ENCODE assay signal across 9 cellular contexts in the genomic region with DNA sequence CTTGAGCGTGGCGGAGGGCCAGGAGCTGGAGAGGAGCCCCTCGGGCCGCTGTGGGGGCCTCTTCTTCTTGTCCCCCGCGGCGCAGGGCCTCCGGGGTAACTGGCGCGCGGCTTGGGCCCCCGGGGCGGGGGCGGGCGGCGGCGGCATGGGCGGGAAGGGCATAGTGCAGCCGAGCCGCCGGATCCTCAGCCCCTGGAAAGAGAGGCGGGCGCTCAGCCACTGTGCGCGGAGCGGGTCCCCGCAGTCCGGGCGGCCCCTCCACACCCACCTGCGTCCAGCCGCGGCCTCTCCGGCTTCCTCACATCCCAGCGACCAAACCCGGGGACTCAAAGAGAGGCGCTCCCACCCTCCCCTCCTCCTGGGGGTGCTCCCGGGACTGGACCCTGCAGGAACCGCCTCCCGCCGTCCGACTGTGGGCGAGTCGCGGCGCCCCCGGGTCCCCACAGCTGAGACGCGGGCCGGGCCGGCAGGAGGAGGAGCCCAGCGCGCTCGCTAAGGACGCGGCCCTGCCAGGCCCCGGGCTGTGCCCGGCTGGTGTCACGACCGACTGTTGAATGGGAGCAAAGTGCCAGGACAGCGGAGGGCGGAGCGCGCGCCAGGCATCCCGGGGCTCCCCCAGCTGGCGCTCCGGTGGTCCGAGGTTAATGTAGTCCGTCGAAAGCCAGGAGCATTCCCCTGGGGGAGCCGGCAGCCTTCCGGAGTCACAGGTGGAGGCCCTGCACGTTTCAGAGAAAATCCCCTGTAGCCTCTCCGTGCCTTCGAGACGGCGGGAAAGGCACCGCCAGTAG. TPM values are rescaled to one million over a fixed set of nuclear protein-coding genes. Genes with fewer than 3 reads are reported as not detected.
DNase-seq lines count a peak whose midpoint lies in the region; ATAC-seq and TF ChIP-seq lines count a peak whose summit lies in the region.
"Had no signal": no experiment of that assay in that cellular context is flagged by ENCODE, and none has a peak within 500 bp of the region (broad histone marks: within the 10 kb centered on the region; RNA-seq: fewer than 3 reads in every experiment).

A gene with protein sequence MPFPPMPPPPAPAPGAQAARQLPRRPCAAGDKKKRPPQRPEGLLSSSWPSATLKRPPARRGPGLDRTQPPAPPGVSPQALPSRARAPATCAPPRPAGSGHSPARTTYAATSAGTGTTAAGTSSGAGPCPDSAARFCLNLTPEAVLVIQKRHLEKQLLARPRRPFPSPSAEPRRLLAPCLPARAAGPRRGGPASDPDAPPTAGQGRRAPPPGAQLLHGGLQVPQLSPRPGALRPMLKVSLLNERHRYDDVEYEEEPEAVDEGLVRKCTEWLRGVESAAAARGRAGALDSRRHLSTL (minus strand): TSS at position 412 of the 788 bp plus-strand sequence. CDS start 250 bp downstream, at position 162.

- no peak within 1 kb of the TSS for H3K27ac Mint-ChIP-seq in osteocyte (ENCODE audit: unreplicated experiment)
- H3K27ac Mint-ChIP-seq in activated naive CD4-positive, alpha-beta T cell treated with anti-CD3 and anti-CD28 coated beads, Interleukin-2, amount 10 ng/mL, durations not matched to agents 7 days and 5 days = no peak within 1 kb of the TSS

- H4K20me1 ChIP-seq in SK-N-SH (ENCODE audit: insufficient read depth) = no peaks in the 10 kb centered on the region

- no peaks in the 10 kb centered on the region for H3K36me3 Mint-ChIP-seq in osteocyte (ENCODE audit: unreplicated experiment)
- no peaks in the 10 kb centered on the region for H3K36me3 Mint-ChIP-seq in activated naive CD4-positive, alpha-beta T cell treated with anti-CD3 and anti-CD28 coated beads, Interleukin-2, amount 10 ng/mL, durations not matched to agents 7 days and 5 days

- peaks cover 0 to 13% of the 10 kb centered on the region in 2 experiments; a peak in 1 of 4 replicates for H3K4me1 ChIP-seq in SK-N-SH (ENCODE audit: control insufficient read depth in 1 of 2, insufficient read depth in 2 of 2, low read depth in 1 of 2, low read length in 1 of 2)

- WGBS in SK-N-SH (ENCODE audit: low lambda C conversion rate) = 48% methylated on average over 16 of the region's 78 CpGs

- no peak within 1 kb of the TSS for H3K27ac ChIP-seq in SK-N-SH (ENCODE audit: low read depth in 2 of 2, low read length in 1 of 2)

- H3K27me3 ChIP-seq in SK-N-SH (ENCODE audit: insufficient read depth) = peaks cover 35% of the 10 kb centered on the region

- H3K4me3 Mint-ChIP-seq in osteocyte (ENCODE audit: unreplicated experiment) = peak within 1 kb of the TSS; percentile 62
- no peak within 1 kb of the TSS for H3K4me3 Mint-ChIP-seq in activated naive CD4-positive, alpha-beta T cell treated with anti-CD3 and anti-CD28 coated beads, Interleukin-2, amount 10 ng/mL, durations not matched to agents 7 days and 5 days

- CTCF ChIA-PET in SK-N-SH (lab: Yijun Ruan, JAX) = interaction anchor here (0.8 to 2.3 kb wide), 8 partner anchors 12 to 183 kb away, joined by 3 to 7 read pairs (median 4); no protein-coding TSS in a partner anchor
- CTCF ChIA-PET in activated naive CD4-positive, alpha-beta T cell treated with anti-CD3 and anti-CD28 coated beads, Interleukin-2, amount 10 ng/mL, durations not matched to agents 7 days and 5 days (lab: Charles Lee) = interaction anchor here (2.0 kb wide), 2 partner anchors 73 to 93 kb away, joined by 6 to 8 read pairs; no protein-coding TSS in a partner anchor

- TF ChIP-seq CTCF in SK-N-SH (IDR thresholded peaks at IDR 0.05) = no peak
- no peak for TF ChIP-seq CTCF in fibroblast of villous mesenchyme (IDR thresholded peaks at IDR 0.05; ENCODE audit: insufficient read depth, low read depth, low read length)
- TF ChIP-seq CTCF in osteocyte (IDR thresholded peaks at IDR 0.05) = no peak

- no peaks in the 10 kb centered on the region for H3F3A ChIP-seq in SK-N-SH (replicated peaks; ENCODE audit: insufficient read depth)

- POLR2A ChIA-PET in SK-N-SH (lab: Yijun Ruan, JAX) = interaction anchor here (0.6 kb wide), 1 partner anchor 302 kb away, joined by 3 read pairs; no protein-coding TSS in a partner anchor

- H3K4me1 Mint-ChIP-seq in osteocyte (ENCODE audit: unreplicated experiment) = peaks cover 8% of the 10 kb centered on the region
- H3K4me1 Mint-ChIP-seq in activated naive CD4-positive, alpha-beta T cell treated with anti-CD3 and anti-CD28 coated beads, Interleukin-2, amount 10 ng/mL, durations not matched to agents 7 days and 5 days = peaks cover 3% of the 10 kb centered on the region

- TF ChIP-seq EP300 in SK-N-SH (IDR thresholded peaks at IDR 0.05; ENCODE audit: borderline replicate concordance in 1 of 2, low read depth in 1 of 2, low read length in 1 of 2) = no peak

- H3K9me3 Mint-ChIP-seq in osteocyte (ENCODE audit: unreplicated experiment) = no peaks in the 10 kb centered on the region
- no peaks in the 10 kb centered on the region for H3K9me3 Mint-ChIP-seq in activated naive CD4-positive, alpha-beta T cell treated with anti-CD3 and anti-CD28 coated beads, Interleukin-2, amount 10 ng/mL, durations not matched to agents 7 days and 5 days

- H3K9me2 ChIP-seq in SK-N-SH = no peaks in the 10 kb centered on the region

- H3K27me3 Mint-ChIP-seq in osteocyte (ENCODE audit: unreplicated experiment) = peaks cover 53% of the 10 kb centered on the region
- peaks cover 73% of the 10 kb centered on the region for H3K27me3 Mint-ChIP-seq in activated naive CD4-positive, alpha-beta T cell treated with anti-CD3 and anti-CD28 coated beads, Interleukin-2, amount 10 ng/mL, durations not matched to agents 7 days and 5 days

- no peak within 1 kb of the TSS for H2AFZ ChIP-seq in SK-N-SH (ENCODE audit: low read depth)

- ATAC-seq in HG02870 (IDR thresholded peaks at IDR 0.05; ENCODE audit: unreplicated experiment) = peak; percentile 34

- H3K79me2 ChIP-seq in SK-N-SH (ENCODE audit: insufficient read depth) = no peaks in the 10 kb centered on the region

- peak within 1 kb of the TSS; percentile 50; the same call in 1 of the 2 replicates for H3K4me2 ChIP-seq in SK-N-SH

- H3K9ac ChIP-seq in SK-N-SH = no peak within 1 kb of the TSS

- peak; percentile 26 for DNase-seq in activated T-cell treated with anti-CD3 and anti-CD28 coated beads, Interleukin-2, amount 50 U/mL, for 1 hour
- DNase-seq in activated T-cell treated with anti-CD3 and anti-CD28 coated beads for 4 hours (no peak), SK-N-SH (peak; percentile 75), fibroblast of villous mesenchyme (ENCODE audit: low read depth) (no peak), osteocyte (ENCODE audit: extremely low spot score, unreplicated experiment) (no peak), glomerular visceral epithelial cell (ENCODE audit: extremely low spot score) (no peak)
- DNase-seq in activated naive CD4-positive, alpha-beta T cell treated with anti-CD3 and anti-CD28 coated beads, Interleukin-2, amount 10 ng/mL, durations not matched to agents 7 days and 5 days = no peak

- H3K4me3 ChIP-seq in SK-N-SH (ENCODE audit: low read depth in 2 of 2, low read length in 1 of 2) = peak within 1 kb of the TSS in 1 of 2 experiments; percentile 40; a peak in 2 of 4 replicates
- peak within 1 kb of the TSS; percentile 25 for H3K4me3 ChIP-seq in fibroblast of villous mesenchyme (ENCODE audit: low read depth, low read length)

- no peaks in the 10 kb centered on the region for H3K9me3 ChIP-seq in SK-N-SH

- no peaks in the 10 kb centered on the region for H3K36me3 ChIP-seq in SK-N-SH (replicated peaks in 1 of 2; ENCODE audit: control insufficient read depth in 1 of 2, insufficient read depth in 2 of 2, low read length in 1 of 2)

- TF ChIP-seq RAD21 in SK-N-SH (IDR thresholded peaks at IDR 0.05; ENCODE audit: low read length) = no peak

TF ChIP-seq in SK-N-SH, 30 proteins besides CTCF, POLR2A, EP300 and RAD21:
- TF ChIP-seq, protein P1, sequence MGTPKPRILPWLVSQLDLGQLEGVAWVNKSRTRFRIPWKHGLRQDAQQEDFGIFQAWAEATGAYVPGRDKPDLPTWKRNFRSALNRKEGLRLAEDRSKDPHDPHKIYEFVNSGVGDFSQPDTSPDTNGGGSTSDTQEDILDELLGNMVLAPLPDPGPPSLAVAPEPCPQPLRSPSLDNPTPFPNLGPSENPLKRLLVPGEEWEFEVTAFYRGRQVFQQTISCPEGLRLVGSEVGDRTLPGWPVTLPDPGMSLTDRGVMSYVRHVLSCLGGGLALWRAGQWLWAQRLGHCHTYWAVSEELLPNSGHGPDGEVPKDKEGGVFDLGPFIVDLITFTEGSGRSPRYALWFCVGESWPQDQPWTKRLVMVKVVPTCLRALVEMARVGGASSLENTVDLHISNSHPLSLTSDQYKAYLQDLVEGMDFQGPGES (IDR thresholded peaks at IDR 0.05; ENCODE audit: low read depth, low read length) = no peak
- no peak for TF ChIP-seq TAF1 (IDR thresholded peaks at IDR 0.05; ENCODE audit: borderline replicate concordance, low read depth, low read length)
- TF ChIP-seq SMC3 (IDR thresholded peaks at IDR 0.05; ENCODE audit: low read depth, low read length) = no peak
TF ChIP-seq in SK-N-SH: peak in this region for 0.

RNA-seq across cellular contexts. Expression of the gene that starts here (rescaled TPM):
- 0.02 TPM in 1 of 2 replicates, not detected in the other for polyA plus RNA-seq in SK-N-SH (2012; rRNA removed)
- 0.01 TPM in 1 of 2 replicates, not detected in the other for polyA plus RNA-seq in SK-N-SH (2012; cell fraction: cytosol; rRNA removed)
- 0.02 and 0.04 TPM in 2 replicates for polyA plus RNA-seq in SK-N-SH (2012; cell fraction: nucleus; rRNA removed)
- total RNA-seq in fibroblast of villous mesenchyme (under 0.01 TPM in 1 of 2 replicates, not detected in the other), osteocyte (not detected in 2 replicates)
- total RNA-seq: dermis microvascular lymphatic vessel endothelial cell had no signal

Comparison
In these comparisons a context has a peak if more than half of its experiments do, and no peak if none do; other contexts are left out.
1. Peak in DNase-seq and H3K4me2 ChIP-seq in SK-N-SH; RNA of the gene not detected or under 1 TPM.